20 cellular contexts compared by ENCODE assay signal in genomic region chr6:42388046-42388445, GRCh38.
DNase-seq lines count a peak whose midpoint lies in the region; ATAC-seq, FAIRE-seq and TF ChIP-seq lines count a peak whose summit lies in the region.
"Had no signal": no experiment of that assay in that cellular context is flagged by ENCODE, and none has a peak within 500 bp of the region (broad histone marks: within the 10 kb centered on the region; RNA-seq: fewer than 3 reads in every experiment).

No MANE protein-coding gene starts in this region.

- H3K4me3 Mint-ChIP-seq in activated CD4-positive, alpha-beta T cell treated with anti-CD3 and anti-CD28 coated beads, Interleukin-2, amount 10 ng/mL, durations not matched to agents 7 days and 5 days: no peak overlapping the region
- H3K4me3 Mint-ChIP-seq in CD8-positive, alpha-beta memory T cell: peak overlapping the region in 6 of 7 donors; percentile 46 to 82 (median 61)
- H3K4me3 Mint-ChIP-seq in activated T-helper 17 cell treated with anti-CD3 and anti-CD28 coated beads, Interleukin-2, amount 50 U/mL, for 72 hours: peak overlapping the region; percentile 87
- H3K4me3 Mint-ChIP-seq in naive thymus-derived CD8-positive, alpha-beta T cell: peak overlapping the region in 9 of 10 donors; percentile 25 to 79 (median 56)
- no peak overlapping the region for H3K4me3 Mint-ChIP-seq in stimulated activated naive B cell treated with anti-CD40 and anti-IgM and Interleukin-4, amounts not matched to agents 10 μg/mL and 1 μg/mL and 100 μg/mL, for 72 hours

- peak overlapping the region; percentile 6 for H3K4me3 ChIP-seq in CD8-positive, alpha-beta memory T cell (ENCODE audit: low read length)
- H3K4me3 ChIP-seq in HepG2 (replicated peaks in 1 of 3; ENCODE audit: insufficient read depth in 1 of 3, low read depth in 2 of 3, low read length in 3 of 3) (no peak overlapping the region), uterus (no peak overlapping the region)
- H3K4me3 ChIP-seq: ascending aorta, ovary, upper lobe of left lung had no signal

- FAIRE-seq in HepG2 (lab: Jason Lieb, UNC): no peak
- FAIRE-seq: endothelial cell of umbilical vein had no signal

- no peaks in the 10 kb centered on the region for H3K9me3 Mint-ChIP-seq in activated CD4-positive, alpha-beta T cell treated with anti-CD3 and anti-CD28 coated beads, Interleukin-2, amount 10 ng/mL, durations not matched to agents 7 days and 5 days
- no peaks in the 10 kb centered on the region for H3K9me3 Mint-ChIP-seq in CD8-positive, alpha-beta memory T cell
- no peaks in the 10 kb centered on the region for H3K9me3 Mint-ChIP-seq in activated T-helper 17 cell treated with anti-CD3 and anti-CD28 coated beads, Interleukin-2, amount 50 U/mL, for 72 hours
- H3K9me3 Mint-ChIP-seq in naive thymus-derived CD8-positive, alpha-beta T cell: no peaks in the 10 kb centered on the region
- no peaks in the 10 kb centered on the region for H3K9me3 Mint-ChIP-seq in stimulated activated naive B cell treated with anti-CD40 and anti-IgM and Interleukin-4, amounts not matched to agents 10 μg/mL and 1 μg/mL and 100 μg/mL, for 72 hours

- no peaks in the 10 kb centered on the region for H3K27me3 Mint-ChIP-seq in activated CD4-positive, alpha-beta T cell treated with anti-CD3 and anti-CD28 coated beads, Interleukin-2, amount 10 ng/mL, durations not matched to agents 7 days and 5 days
- peaks cover 0 to 1% of the 10 kb centered on the region in 2 donors for H3K27me3 Mint-ChIP-seq in CD8-positive, alpha-beta memory T cell
- no peaks in the 10 kb centered on the region for H3K27me3 Mint-ChIP-seq in activated T-helper 17 cell treated with anti-CD3 and anti-CD28 coated beads, Interleukin-2, amount 50 U/mL, for 72 hours
- no peaks in the 10 kb centered on the region for H3K27me3 Mint-ChIP-seq in naive thymus-derived CD8-positive, alpha-beta T cell
- H3K27me3 Mint-ChIP-seq in stimulated activated naive B cell treated with anti-CD40 and anti-IgM and Interleukin-4, amounts not matched to agents 10 μg/mL and 1 μg/mL and 100 μg/mL, for 72 hours: no peaks in the 10 kb centered on the region

- TF ChIP-seq EP300 in HepG2 (IDR thresholded peaks at IDR 0.05; ENCODE audit: low read depth in 2 of 2, low read length in 2 of 2) (no peak), HepG2 (CRISPR knock-in tag; IDR thresholded peaks at IDR 0.05; ENCODE audit: borderline replicate concordance) (no peak)

- 24% methylated on average over 4 of the region's 4 CpGs for WGBS in HepG2 (ENCODE audit: low lambda C conversion rate)

- in situ Hi-C loops in HepG2 (cut with HindIII; ENCODE audit: extremely low pct_ligation_motif_present, low pct_unique_long_range_greater_than_20kb): no loop called here

- no peaks in the 10 kb centered on the region for H3K9me3 ChIP-seq in CD8-positive, alpha-beta memory T cell (ENCODE audit: low read length)
- H3K9me3 ChIP-seq in HepG2 (ENCODE audit: low read length) (no peaks in the 10 kb centered on the region), uterus (no peaks in the 10 kb centered on the region)
- H3K9me3 ChIP-seq: ascending aorta, ovary, spleen, upper lobe of left lung had no signal

- no peak for DNase-seq in activated CD4-positive, alpha-beta T cell treated with anti-CD3 and anti-CD28 coated beads, Interleukin-2, amount 10 ng/mL, durations not matched to agents 7 days and 5 days
- DNase-seq in activated CD4-positive, alpha-beta T cell treated with anti-CD3 and anti-CD28 coated beads, Interleukin-2, amount 50 U/mL, for 48 hours: no peak
- DNase-seq in CD8-positive, alpha-beta memory T cell: no peak
- DNase-seq in naive thymus-derived CD8-positive, alpha-beta T cell: no peak
- DNase-seq in HepG2 (ENCODE audit: low spot score): no peak
- DNase-seq in uterus: no peak
- no peak for DNase-seq in stimulated activated naive B cell treated with anti-CD40 and anti-IgM and Interleukin-4, amounts not matched to agents 10 μg/mL and 1 μg/mL and 100 μg/mL, for 72 hours
- DNase-seq: dermis blood vessel endothelial cell, glutamatergic neuron, left cardiac atrium, NCI-H187, NCI-H82, ovary, Right ventricle myocardium superior, spleen, upper lobe of left lung had no signal

- H3K36me3 Mint-ChIP-seq in activated CD4-positive, alpha-beta T cell treated with anti-CD3 and anti-CD28 coated beads, Interleukin-2, amount 10 ng/mL, durations not matched to agents 7 days and 5 days (ENCODE audit: low read depth): peaks cover 18% of the 10 kb centered on the region
- H3K36me3 Mint-ChIP-seq in CD8-positive, alpha-beta memory T cell: peaks cover 3 to 6% (median 5%) of the 10 kb centered on the region in 3 donors
- H3K36me3 Mint-ChIP-seq in activated T-helper 17 cell treated with anti-CD3 and anti-CD28 coated beads, Interleukin-2, amount 50 U/mL, for 72 hours (ENCODE audit: low read depth): peaks cover 6% of the 10 kb centered on the region
- peaks cover 0 to 1% (median 0%) of the 10 kb centered on the region in 3 donors for H3K36me3 Mint-ChIP-seq in naive thymus-derived CD8-positive, alpha-beta T cell
- no peaks in the 10 kb centered on the region for H3K36me3 Mint-ChIP-seq in stimulated activated naive B cell treated with anti-CD40 and anti-IgM and Interleukin-4, amounts not matched to agents 10 μg/mL and 1 μg/mL and 100 μg/mL, for 72 hours

- TF ChIP-seq CTCF in HepG2 (CRISPR knock-in tag; IDR thresholded peaks at IDR 0.05) (no peak), uterus (IDR thresholded peaks at IDR 0.05) (no peak)

- CTCF ChIA-PET in activated CD4-positive, alpha-beta T cell treated with anti-CD3 and anti-CD28 coated beads, Interleukin-2, amount 10 ng/mL, durations not matched to agents 7 days and 5 days (lab: Charles Lee): interaction anchor here (1.0 to 7.4 kb wide), 3 partner anchors 14 to 25 kb away, joined by 3 to 44 read pairs (median 5); no protein-coding TSS in a partner anchor
- CTCF ChIA-PET in CD8-positive, alpha-beta memory T cell (lab: Charles Lee): interaction anchor here (0.7 to 3.1 kb wide), 11 partner anchors 11 to 160 kb away, joined by 3 to 17 read pairs (median 3); partner anchors contain the start of gene TRERF1
- CTCF ChIA-PET in HepG2 (lab: Yijun Ruan, JAX; ENCODE audit: low intra/inter-chr PET ratio, low total read pairs): no interaction called here

- H3K79me2 ChIP-seq in HepG2 (ENCODE audit: insufficient read depth, low read length): no peaks in the 10 kb centered on the region

- H3K4me2 ChIP-seq in HepG2 (ENCODE audit: low read depth, low read length): no peak overlapping the region

- intact Hi-C loops in HepG2 (cut with micrococcal nuclease; ENCODE audit: unreplicated experiment) (no loop called here), uterus (cut with DNase I; ENCODE audit: low total_unique reads) (no loop called here)

- POLR2A ChIA-PET in activated CD4-positive, alpha-beta T cell treated with anti-CD3 and anti-CD28 coated beads, Interleukin-2, amount 10 ng/mL, durations not matched to agents 7 days and 5 days (lab: Charles Lee): no interaction called here
- POLR2A ChIA-PET in CD8-positive, alpha-beta memory T cell (lab: Charles Lee): interaction anchor here (0.7 to 4.2 kb wide), 5 partner anchors 16 to 637 kb away, joined by 3 to 60 read pairs (median 5); no protein-coding TSS in a partner anchor
- POLR2A ChIA-PET in naive thymus-derived CD8-positive, alpha-beta T cell (lab: Charles Lee): interaction anchor here (0.7 to 9.1 kb wide), 7 partner anchors 9 to 176 kb away, joined by 4 to 199 read pairs (median 67); partner anchors contain the start of genes TRERF1 and UBR2
- POLR2A ChIA-PET in HepG2 (lab: Yijun Ruan, JAX): no interaction called here

- peak overlapping the region; percentile 99 for H3K27ac Mint-ChIP-seq in activated CD4-positive, alpha-beta T cell treated with anti-CD3 and anti-CD28 coated beads, Interleukin-2, amount 10 ng/mL, durations not matched to agents 7 days and 5 days
- H3K27ac Mint-ChIP-seq in CD8-positive, alpha-beta memory T cell: peak overlapping the region; percentile 90 to 99 (median 96)
- H3K27ac Mint-ChIP-seq in activated T-helper 17 cell treated with anti-CD3 and anti-CD28 coated beads, Interleukin-2, amount 50 U/mL, for 72 hours: peak overlapping the region; percentile 98
- H3K27ac Mint-ChIP-seq in naive thymus-derived CD8-positive, alpha-beta T cell: peak overlapping the region; percentile 95 to 100 (median 99)
- no peak overlapping the region for H3K27ac Mint-ChIP-seq in stimulated activated naive B cell treated with anti-CD40 and anti-IgM and Interleukin-4, amounts not matched to agents 10 μg/mL and 1 μg/mL and 100 μg/mL, for 72 hours

- no peaks in the 10 kb centered on the region for H3K27me3 ChIP-seq in CD8-positive, alpha-beta memory T cell (ENCODE audit: insufficient read depth, low read length, poor library complexity, severe bottlenecking)
- peaks cover 4 to 53% of the 10 kb centered on the region in 2 experiments; a peak in 4 of 5 replicates for H3K27me3 ChIP-seq in HepG2 (ENCODE audit: control insufficient read depth in 1 of 2, insufficient read depth in 2 of 2, low read length in 2 of 2)
- H3K27me3 ChIP-seq in uterus: no peaks in the 10 kb centered on the region
- H3K27me3 ChIP-seq: ascending aorta, ovary, spleen, upper lobe of left lung had no signal

- no peak for ATAC-seq in activated T-helper 17 cell treated with anti-CD3 and anti-CD28 coated beads, Interleukin-2, amount 50 U/mL, for 72 hours (replicated peaks)
- ATAC-seq in naive thymus-derived CD8-positive, alpha-beta T cell: no peak
- ATAC-seq in HepG2: no peak
- no peak for ATAC-seq in stimulated activated naive B cell treated with anti-CD40 and anti-IgM and Interleukin-4, amounts not matched to agents 10 μg/mL and 1 μg/mL and 100 μg/mL, for 72 hours (replicated peaks)
- ATAC-seq: left cardiac atrium had no signal

- H3K36me3 ChIP-seq in CD8-positive, alpha-beta memory T cell (ENCODE audit: insufficient read depth, low read length): no peaks in the 10 kb centered on the region
- H3K36me3 ChIP-seq in HepG2 (replicated peaks in 1 of 2; ENCODE audit: control insufficient read depth in 1 of 2, insufficient read depth in 2 of 2, low read length in 2 of 2): no peaks in the 10 kb centered on the region
- no peaks in the 10 kb centered on the region for H3K36me3 ChIP-seq in uterus
- H3K36me3 ChIP-seq: ascending aorta, ovary, spleen, upper lobe of left lung had no signal

- peaks cover 87% of the 10 kb centered on the region for H3K4me1 Mint-ChIP-seq in activated CD4-positive, alpha-beta T cell treated with anti-CD3 and anti-CD28 coated beads, Interleukin-2, amount 10 ng/mL, durations not matched to agents 7 days and 5 days
- peaks cover 90 to 98% (median 97%) of the 10 kb centered on the region in 3 donors for H3K4me1 Mint-ChIP-seq in CD8-positive, alpha-beta memory T cell
- peaks cover 61% of the 10 kb centered on the region for H3K4me1 Mint-ChIP-seq in activated T-helper 17 cell treated with anti-CD3 and anti-CD28 coated beads, Interleukin-2, amount 50 U/mL, for 72 hours
- H3K4me1 Mint-ChIP-seq in naive thymus-derived CD8-positive, alpha-beta T cell: peaks cover 47 to 94% (median 93%) of the 10 kb centered on the region in 4 donors
- H3K4me1 Mint-ChIP-seq in stimulated activated naive B cell treated with anti-CD40 and anti-IgM and Interleukin-4, amounts not matched to agents 10 μg/mL and 1 μg/mL and 100 μg/mL, for 72 hours: peaks cover 20 to 24% of the 10 kb centered on the region in 2 donors

- BruUV-seq in HepG2 (replicated peaks; lab: Mats Ljungman, UMichigan): no TSS peak

- no peak overlapping the region for H3K9ac ChIP-seq in HepG2 (ENCODE audit: insufficient read depth, low read depth, low read length)

- H4K20me1 ChIP-seq in HepG2 (ENCODE audit: insufficient read depth, low read length): no peaks in the 10 kb centered on the region

- H3K27ac ChIP-seq in CD8-positive, alpha-beta memory T cell (ENCODE audit: low read depth, low read length): no peak overlapping the region
- no peak overlapping the region for H3K27ac ChIP-seq in HepG2 (ENCODE audit: extremely low read length, insufficient read depth, low read length)
- no peak overlapping the region for H3K27ac ChIP-seq in uterus
- H3K27ac ChIP-seq: ovary, VCaP had no signal

- H2AFZ ChIP-seq in HepG2 (ENCODE audit: low read length): no peak overlapping the region

- TF ChIP-seq RAD21 in HepG2 (CRISPR knock-in tag; IDR thresholded peaks at IDR 0.05): no peak

- H3K4me1 ChIP-seq in CD8-positive, alpha-beta memory T cell (ENCODE audit: insufficient read depth, low read length): peaks cover 76% of the 10 kb centered on the region
- 0 out of 2 replicates have a peak, but pooled peaks cover under 1% of the 10 kb centered on the region for H3K4me1 ChIP-seq in HepG2 (ENCODE audit: insufficient read depth, low read length)
- no peaks in the 10 kb centered on the region for H3K4me1 ChIP-seq in uterus
- H3K4me1 ChIP-seq: ascending aorta had no signal

- no peak for TF ChIP-seq POLR2A in HepG2 (IDR thresholded peaks at IDR 0.05; ENCODE audit: insufficient read depth in 1 of 2, low read depth in 2 of 2, low read length in 2 of 2)
- no peak for TF ChIP-seq POLR2A in uterus (IDR thresholded peaks at IDR 0.05)

Comparison
In these comparisons a context has a peak if more than half of its experiments do, and no peak if none do; other contexts are left out.
1. H3K4me3 Mint-ChIP-seq: peak in CD8-positive, alpha-beta memory T cell (6 of 7), activated T-helper 17 cell treated with anti-CD3 and anti-CD28 coated beads, Interleukin-2, amount 50 U/mL, for 72 hours (single experiment) and naive thymus-derived CD8-positive, alpha-beta T cell (9 of 10); none in activated CD4-positive, alpha-beta T cell treated with anti-CD3 and anti-CD28 coated beads, Interleukin-2, amount 10 ng/mL, durations not matched to agents 7 days and 5 days (single experiment) and stimulated activated naive B cell treated with anti-CD40 and anti-IgM and Interleukin-4, amounts not matched to agents 10 μg/mL and 1 μg/mL and 100 μg/mL, for 72 hours (0 of 2).
2. POLR2A ChIA-PET loops: an anchor here in CD8-positive, alpha-beta memory T cell (0.7 to 4.2 kb wide) and naive thymus-derived CD8-positive, alpha-beta T cell (0.7 to 9.1 kb wide); none called in activated CD4-positive, alpha-beta T cell treated with anti-CD3 and anti-CD28 coated beads, Interleukin-2, amount 10 ng/mL, durations not matched to agents 7 days and 5 days and HepG2.